16 cellular contexts compared by ENCODE assay signal in genomic region chr4:183287309-183287659, GRCh38. TPM values are rescaled to one million over a fixed set of nuclear protein-coding genes. Genes with fewer than 3 reads are reported as not detected.
DNase-seq lines count a peak whose midpoint lies in the region; ATAC-seq, FAIRE-seq and TF ChIP-seq lines count a peak whose summit lies in the region.
"Had no signal": no experiment of that assay in that cellular context is flagged by ENCODE, and none has a peak within 500 bp of the region (broad histone marks: within the 10 kb centered on the region; RNA-seq: fewer than 3 reads in every experiment).

No MANE protein-coding gene starts in this region.

- peak; percentile 75 for DNase-seq in ACHN
- DNase-seq in activated gamma-delta T cell treated with Interleukin-2 at 50 U/mL for 16 hours: no peak
- no peak for DNase-seq in NCI-H2081 (lab: John Stamatoyannopoulos, UW)
- no peak for DNase-seq in frontal cortex (ENCODE audit: low spot score in 2 of 2)
- no peak for DNase-seq in H54 (ENCODE audit: insufficient read length, low spot score)
- DNase-seq: activated T-cell treated with anti-CD3 and anti-CD28 coated beads, Interleukin-2, amount 50 U/mL, for 72 hours; effector memory CD4-positive, alpha-beta T cell; Karpas-422; left ventricle myocardium inferior; NCI-H187 treated with DMSO at 0.1 percent for 48 hours; tibial artery had no signal

- ATAC-seq in GM19372 (IDR thresholded peaks at IDR 0.05; ENCODE audit: low read depth, unreplicated experiment) (peak; percentile 75), HG02678 (IDR thresholded peaks at IDR 0.05; ENCODE audit: unreplicated experiment) (peak; percentile 74), HG03432 (IDR thresholded peaks at IDR 0.05; ENCODE audit: unreplicated experiment) (peak; percentile 79)
- ATAC-seq: activated T-cell treated with anti-CD3 and anti-CD28 coated beads, Interleukin-2, amount 50 U/mL, for 72 hours had no signal

- no peak for FAIRE-seq in frontal cortex (lab: Jason Lieb, UNC)
- FAIRE-seq in H54 (lab: Jason Lieb, UNC): no peak
- FAIRE-seq: A204.1 had no signal

- no peak for TF ChIP-seq POLR2A in H54 (IDR thresholded peaks at IDR 0.05; ENCODE audit: low read depth, low read length)

- in situ Hi-C loops in ACHN (cut with HindIII; ENCODE audit: low pct_ligation_motif_present, low pct_unique_long_range_greater_than_20kb, low sequenced_read_pairs): no loop called here

RNA-seq across cellular contexts. Expression of gene CLDN22, which starts 32.8 kb away (rescaled TPM):
- not detected for total RNA-seq in frontal cortex
- total RNA-seq: activated T-cell treated with anti-CD3 and anti-CD28 coated beads, Interleukin-2, amount 50 U/mL, for 72 hours; left ventricle myocardium inferior; skeletal muscle tissue had no signal

RNA-seq across cellular contexts. Expression of gene CLDN24, which starts 34.9 kb away (rescaled TPM):
- not detected for total RNA-seq in frontal cortex
- total RNA-seq: activated T-cell treated with anti-CD3 and anti-CD28 coated beads, Interleukin-2, amount 50 U/mL, for 72 hours; left ventricle myocardium inferior; skeletal muscle tissue had no signal
